ENCODE assay signal across 7 cellular contexts in genomic region chr17:4944163-4944553, GRCh38. TPM values are rescaled to one million over a fixed set of nuclear protein-coding genes. Genes with fewer than 3 reads are reported as not detected.
DNase-seq lines count a peak whose midpoint lies in the region; ATAC-seq, FAIRE-seq and TF ChIP-seq lines count a peak whose summit lies in the region.
"Had no signal": no experiment of that assay in that cellular context is flagged by ENCODE, and none has a peak within 500 bp of the region (broad histone marks: within the 10 kb centered on the region; RNA-seq: fewer than 3 reads in every experiment).

No MANE protein-coding gene starts in this region.

- H3K4me3 Mint-ChIP-seq in mesothelial cell of epicardium: no peak overlapping the region

- no peaks in the 10 kb centered on the region for H3K9me3 Mint-ChIP-seq in mesothelial cell of epicardium

- no peak for ATAC-seq in GM19455 (IDR thresholded peaks at IDR 0.05; ENCODE audit: unreplicated experiment)
- no peak for ATAC-seq in GM21528 (IDR thresholded peaks at IDR 0.05; ENCODE audit: low FRiP score, unreplicated experiment)

- H3K27me3 Mint-ChIP-seq in mesothelial cell of epicardium (ENCODE audit: low read depth): no peaks in the 10 kb centered on the region

- H3K27ac Mint-ChIP-seq in mesothelial cell of epicardium: peak overlapping the region; percentile 78

- DNase-seq in GM12891 (ENCODE audit: insufficient read length, low spot score) (no peak), T-helper 9 cell (peak; percentile 31), mesothelial cell of epicardium (ENCODE audit: low spot score in 2 of 2, unreplicated experiment in 2 of 2) (no peak), amygdala (lab: John Stamatoyannopoulos, UW) (no peak)

- peaks cover 38% of the 10 kb centered on the region for H3K4me1 Mint-ChIP-seq in mesothelial cell of epicardium

- TF ChIP-seq CTCF in mesothelial cell of epicardium (IDR thresholded peaks at IDR 0.05; ENCODE audit: unreplicated experiment): no peak

- peak; percentile 53; the same call in 1 of the 2 replicates for TF ChIP-seq POLR2A in GM12891 (IDR thresholded peaks at IDR 0.05; ENCODE audit: low read depth, low read length)

- H3K36me3 Mint-ChIP-seq in mesothelial cell of epicardium: peaks cover 8% of the 10 kb centered on the region

- peak; percentile 84 for FAIRE-seq in GM12891 (lab: Jason Lieb, UNC)

TF ChIP-seq in GM12891, 5 proteins besides CTCF, POLR2A, EP300 and RAD21:
- TF ChIP-seq POU2F2 (IDR thresholded peaks at IDR 0.05; ENCODE audit: low read depth, low read length) (peak; percentile 72; the same call in 1 of the 2 replicates), TAF1 (IDR thresholded peaks at IDR 0.05; ENCODE audit: low read depth, low read length) (peak; percentile 25; the same call in 1 of the 2 replicates), POLR2AphosphoS5 (IDR thresholded peaks at IDR 0.05; ENCODE audit: low read depth, low read length) (no peak), PAX5 (IDR thresholded peaks at IDR 0.05; ENCODE audit: insufficient read depth, low read length, severe bottlenecking) (no peak), SPI1 (IDR thresholded peaks at IDR 0.05; ENCODE audit: low read depth, low read length) (peak; percentile 86)

RNA-seq across cellular contexts. Expression of gene RNF167, which starts 4.1 kb away (rescaled TPM):
- 110 TPM for polyA plus RNA-seq in GM12891 (2012; ENCODE audit: low read depth, missing spikeins)
- total RNA-seq in mesothelial cell of epicardium: 72.3 to 74.6 TPM (median 73.1 TPM) in 3 replicates

RNA-seq across cellular contexts. Expression of gene PFN1, which starts 4.2 kb away (rescaled TPM):
- polyA plus RNA-seq in GM12891 (2012; ENCODE audit: low read depth, missing spikeins): 2,115 TPM
- total RNA-seq in mesothelial cell of epicardium: 357 to 377 TPM (median 370 TPM) in 3 replicates

RNA-seq across cellular contexts. Expression of gene SLC25A11, which starts 4.3 kb away (rescaled TPM):
- polyA plus RNA-seq in GM12891 (2012; ENCODE audit: low read depth, missing spikeins): 52.1 TPM
- total RNA-seq in mesothelial cell of epicardium: 52.5 to 54.2 TPM (median 53.9 TPM) in 3 replicates

RNA-seq across cellular contexts. Expression of gene ENO3, which starts 6.8 kb away (rescaled TPM):
- 38.5 TPM for polyA plus RNA-seq in GM12891 (2012; ENCODE audit: low read depth, missing spikeins)
- 21.2 to 25.3 TPM (median 22.4 TPM) in 3 replicates for total RNA-seq in mesothelial cell of epicardium

RNA-seq across cellular contexts. Expression of gene GP1BA, which starts 12.1 kb away (rescaled TPM):
- polyA plus RNA-seq in GM12891 (2012; ENCODE audit: low read depth, missing spikeins): 1.4 TPM
- total RNA-seq in mesothelial cell of epicardium: not detected in 3 replicates
- total RNA-seq: lung microvascular endothelial cell had no signal
